ENCODE assay signal across 8 cellular contexts in genomic region chr13:52158629-52159158, GRCh38. TPM values are rescaled to one million over a fixed set of nuclear protein-coding genes. Genes with fewer than 3 reads are reported as not detected.
DNase-seq lines count a peak whose midpoint lies in the region; ATAC-seq and TF ChIP-seq lines count a peak whose summit lies in the region.

No MANE protein-coding gene starts in this region.

- H3K27me3 ChIP-seq in KMS-11 (ENCODE audit: insufficient read depth, low read depth) = no peaks in the 10 kb centered on the region

- peaks cover 7% of the 10 kb centered on the region; the same call in 1 of the 2 replicates for H3K79me2 ChIP-seq in KMS-11 (ENCODE audit: insufficient read depth, low read depth)

- peak overlapping the region; percentile 83 for H3K9ac ChIP-seq in KMS-11

- H3K36me3 ChIP-seq in KMS-11 (ENCODE audit: insufficient read depth) = no peaks in the 10 kb centered on the region

- no peak for TF ChIP-seq CTCF in AG10803 (conservative IDR thresholded peaks at IDR 0.05; ENCODE audit: low read length)
- no peak for TF ChIP-seq CTCF in KMS-11 (conservative IDR thresholded peaks at IDR 0.05; ENCODE audit: low read depth, low read length)

- H3K4me2 ChIP-seq in KMS-11 = peak overlapping the region; percentile 92

- no peaks in the 10 kb centered on the region for H4K20me1 ChIP-seq in KMS-11 (ENCODE audit: insufficient read depth)

- H3K4me3 ChIP-seq in AG10803 (ENCODE audit: low read length) = peak overlapping the region; percentile 75
- no peak overlapping the region for H3K4me3 ChIP-seq in KMS-11 (IDR thresholded peaks at IDR 0.05; ENCODE audit: insufficient read depth, low read depth, low read length)

- DNase-seq in AG10803 (ENCODE audit: low read depth) (peak; percentile 52), amniotic stem cell (lab: John Stamatoyannopoulos, UW) (peak; percentile 13), hepatic stellate cell (ENCODE audit: low spot score) (peak; percentile 37), sciatic nerve (ENCODE audit: low spot score) (peak; percentile 63), NCI-H1092 (lab: John Stamatoyannopoulos, UW) (no peak)
- no peak for DNase-seq in activated CD8-positive, alpha-beta memory T cell treated with anti-CD3 and anti-CD28 coated beads for 24 hours

- H3K4me1 ChIP-seq in KMS-11 (ENCODE audit: low read depth, poor library complexity, severe bottlenecking) = peaks cover 14% of the 10 kb centered on the region

- ATAC-seq in GM19324 (IDR thresholded peaks at IDR 0.05; ENCODE audit: low FRiP score, unreplicated experiment) (peak; percentile 21), sciatic nerve (peak; percentile 60)

- H3K27ac ChIP-seq in KMS-11 = peak overlapping the region; percentile 60

- intact Hi-C loops in sciatic nerve (cut with DNase I) = no loop called here

- peak overlapping the region; percentile 87 for H2AFZ ChIP-seq in KMS-11 (ENCODE audit: low read depth)

RNA-seq across cellular contexts. Expression of gene NEK3, which starts 0.7 kb away (rescaled TPM):
- total RNA-seq in sciatic nerve = 28.2 TPM

RNA-seq across cellular contexts. Expression of gene NEK5, which starts 29.8 kb away (rescaled TPM):
- 0.36 TPM for total RNA-seq in sciatic nerve

Comparison
In these comparisons a context has a peak if more than half of its experiments do, and no peak if none do; other contexts are left out.
1. DNase-seq: peak in AG10803 (single experiment), amniotic stem cell (single experiment), hepatic stellate cell (single experiment) and sciatic nerve (single experiment); none in NCI-H1092 (single experiment) and activated CD8-positive, alpha-beta memory T cell treated with anti-CD3 and anti-CD28 coated beads for 24 hours (single experiment).